In genomic region chr5:16871746-16872339, GRCh38 we compare ENCODE assay signal across 11 cellular contexts.
DNase-seq lines count a peak whose midpoint lies in the region; TF ChIP-seq lines count a peak whose summit lies in the region.
"Had no signal": no experiment of that assay in that cellular context is flagged by ENCODE, and none has a peak within 500 bp of the region (broad histone marks: within the 10 kb centered on the region; RNA-seq: fewer than 3 reads in every experiment).

No MANE protein-coding gene starts in this region.

- no peaks in the 10 kb centered on the region for H3K9me2 ChIP-seq in MM.1S (replicated peaks; ENCODE audit: insufficient read depth, low read length)

- H3K27ac Mint-ChIP-seq in activated CD4-positive, alpha-beta T cell treated with anti-CD3 and anti-CD28 coated beads, Interleukin-2, amount 10 ng/mL, durations not matched to agents 24 days and 14 days: no peak overlapping the region
- H3K27ac Mint-ChIP-seq: CD8-positive, alpha-beta T cell had no signal

- peaks cover 7% of the 10 kb centered on the region; the same call in 1 of the 2 replicates for H3K9me3 ChIP-seq in SJSA1 (replicated peaks)
- peaks cover 0 to 30% (median 20%) of the 10 kb centered on the region in 8 donors for H3K9me3 ChIP-seq in spleen
- no peaks in the 10 kb centered on the region for H3K9me3 ChIP-seq in MM.1S (replicated peaks; ENCODE audit: insufficient read depth, low read length)

- H3K79me2 ChIP-seq in MM.1S (ENCODE audit: low read length): no peaks in the 10 kb centered on the region

- intact Hi-C loops in spleen (cut with DNase I; ENCODE audit: low total_unique reads): no loop called here
- intact Hi-C loops in activated CD4-positive, alpha-beta T cell treated with anti-CD3 and anti-CD28 coated beads, Interleukin-2, amount 10 ng/mL, durations not matched to agents 24 days and 14 days (cut with micrococcal nuclease): no loop called here

- peaks cover 7% of the 10 kb centered on the region for H3K9me3 Mint-ChIP-seq in activated CD4-positive, alpha-beta T cell treated with anti-CD3 and anti-CD28 coated beads, Interleukin-2, amount 10 ng/mL, durations not matched to agents 24 days and 14 days

- H3K4me3 ChIP-seq in SJSA1 (no peak overlapping the region), fibroblast of the aortic adventitia (ENCODE audit: low read depth, low read length) (no peak overlapping the region), spleen (no peak overlapping the region), MM.1S (ENCODE audit: low read length) (no peak overlapping the region)

- no peak overlapping the region for H3K4me2 ChIP-seq in MM.1S (ENCODE audit: low read depth, low read length)

- H2AFZ ChIP-seq in MM.1S (ENCODE audit: low read length): no peak overlapping the region

- H3K27ac ChIP-seq in SJSA1 (peak overlapping the region; percentile 51), spleen (peak overlapping the region in 6 of 8 donors; percentile 7 to 42 (median 17)), MM.1S (ENCODE audit: low read length) (no peak overlapping the region)

- DNase-seq in EL (peak; percentile 81), SJSA1 (ENCODE audit: low read depth in 1 of 2, low spot score in 2 of 2) (peak in 1 of 2 experiments; percentile 72), fibroblast of the aortic adventitia (ENCODE audit: low read depth) (peak; percentile 66), spleen (no peak), NCI-H1105 (lab: John Stamatoyannopoulos, UW) (no peak), NCI-H345 treated with DMSO at 0.1 percent for 48 hours (lab: John Stamatoyannopoulos, UW; ENCODE audit: unreplicated experiment) (no peak), MM.1S (no peak)
- no peak for DNase-seq in activated CD4-positive, alpha-beta T cell treated with anti-CD3 and anti-CD28 coated beads, Interleukin-2, amount 10 ng/mL, durations not matched to agents 24 days and 14 days
- DNase-seq: CD8-positive, alpha-beta T cell; cortex of kidney; T-helper 9 cell had no signal

- H3K4me3 Mint-ChIP-seq in activated CD4-positive, alpha-beta T cell treated with anti-CD3 and anti-CD28 coated beads, Interleukin-2, amount 10 ng/mL, durations not matched to agents 24 days and 14 days: no peak overlapping the region
- H3K4me3 Mint-ChIP-seq: CD8-positive, alpha-beta T cell had no signal

- H3K9ac ChIP-seq in MM.1S (ENCODE audit: low read length): no peak overlapping the region

- no peaks in the 10 kb centered on the region for H3K4me1 Mint-ChIP-seq in activated CD4-positive, alpha-beta T cell treated with anti-CD3 and anti-CD28 coated beads, Interleukin-2, amount 10 ng/mL, durations not matched to agents 24 days and 14 days

- no peaks in the 10 kb centered on the region for H3K27me3 Mint-ChIP-seq in activated CD4-positive, alpha-beta T cell treated with anti-CD3 and anti-CD28 coated beads, Interleukin-2, amount 10 ng/mL, durations not matched to agents 24 days and 14 days

- H3K36me3 Mint-ChIP-seq in activated CD4-positive, alpha-beta T cell treated with anti-CD3 and anti-CD28 coated beads, Interleukin-2, amount 10 ng/mL, durations not matched to agents 24 days and 14 days (ENCODE audit: low read depth): no peaks in the 10 kb centered on the region
- H3K36me3 Mint-ChIP-seq: CD8-positive, alpha-beta T cell had no signal

- H3K27me3 ChIP-seq in SJSA1 (replicated peaks): no peaks in the 10 kb centered on the region
- no peaks in the 10 kb centered on the region for H3K27me3 ChIP-seq in spleen (replicated peaks in 1 of 7)
- no peaks in the 10 kb centered on the region for H3K27me3 ChIP-seq in MM.1S (replicated peaks; ENCODE audit: insufficient read depth, low read length)

- peaks cover 53% of the 10 kb centered on the region for H3K36me3 ChIP-seq in SJSA1
- H3K36me3 ChIP-seq in spleen: peaks cover 0 to 32% (median 0%) of the 10 kb centered on the region in 6 donors
- H3K36me3 ChIP-seq in MM.1S (replicated peaks; ENCODE audit: insufficient read depth, low read length): no peaks in the 10 kb centered on the region

- TF ChIP-seq CTCF in fibroblast of the aortic adventitia (IDR thresholded peaks at IDR 0.05; ENCODE audit: insufficient read depth, low read length) (no peak), spleen (IDR thresholded peaks at IDR 0.05 in 8 of 11, conservative IDR thresholded peaks at IDR 0.05 in 3 of 11) (no peak), MM.1S (IDR thresholded peaks at IDR 0.05; ENCODE audit: low read length) (no peak)

- 60 to 82% (median 69%) methylated on average over 4 of the region's 4 CpGs for WGBS in spleen, 5 donors

- TF ChIP-seq POLR2A in spleen (IDR thresholded peaks at IDR 0.05): no peak

- H3F3A ChIP-seq in MM.1S (ENCODE audit: insufficient read depth, low read length): no peaks in the 10 kb centered on the region

- no peaks in the 10 kb centered on the region for H4K20me1 ChIP-seq in MM.1S (ENCODE audit: insufficient read depth, low read length)

- peaks cover 46% of the 10 kb centered on the region for H3K4me1 ChIP-seq in SJSA1 (replicated peaks)
- peaks cover 0 to 4% (median 0%) of the 10 kb centered on the region in 6 donors for H3K4me1 ChIP-seq in spleen
- no peaks in the 10 kb centered on the region for H3K4me1 ChIP-seq in MM.1S (ENCODE audit: low read length)

Comparison
In these comparisons a context has a peak if more than half of its experiments do, and no peak if none do; other contexts are left out.
1. DNase-seq: peak in EL (single experiment) and fibroblast of the aortic adventitia (single experiment); none in spleen (single experiment), activated CD4-positive, alpha-beta T cell treated with anti-CD3 and anti-CD28 coated beads, Interleukin-2, amount 10 ng/mL, durations not matched to agents 24 days and 14 days (single experiment), NCI-H1105 (single experiment), NCI-H345 treated with DMSO at 0.1 percent for 48 hours (single experiment) and MM.1S (single experiment).